In genomic region chr3:129618901-129619671, GRCh38 we compare ENCODE assay signal across 12 cellular contexts. TPM values are rescaled to one million over a fixed set of nuclear protein-coding genes. Genes with fewer than 3 reads are reported as not detected.
DNase-seq lines count a peak whose midpoint lies in the region; ATAC-seq and TF ChIP-seq lines count a peak whose summit lies in the region.
"Had no signal": no experiment of that assay in that cellular context is flagged by ENCODE, and none has a peak within 500 bp of the region (broad histone marks: within the 10 kb centered on the region; RNA-seq: fewer than 3 reads in every experiment).

No MANE protein-coding gene starts in this region.

- H3K27me3 Mint-ChIP-seq in natural killer cell treated with Interleukin-12 subunit alpha and Interleukin-12 subunit beta and Interleukin-15 and Interleukin-18, amount 100 ng/mL, for 72 hours = no peaks in the 10 kb centered on the region
- peaks cover 0 to 8% of the 10 kb centered on the region in 2 donors for H3K27me3 Mint-ChIP-seq in natural killer cell (ENCODE audit: low read depth in 2 of 2)

- H3K27me3 ChIP-seq in left ventricle myocardium inferior (ENCODE audit: low read depth) (no peaks in the 10 kb centered on the region), osteoblast (ENCODE audit: insufficient read depth, low read length) (no peaks in the 10 kb centered on the region), aorta (ENCODE audit: control insufficient read depth in 1 of 2, insufficient read depth in 2 of 2, low read length in 1 of 2) (no peaks in the 10 kb centered on the region), breast epithelium (no peaks in the 10 kb centered on the region)

- no peak overlapping the region for H3K4me3 Mint-ChIP-seq in natural killer cell treated with Interleukin-12 subunit alpha and Interleukin-12 subunit beta and Interleukin-15 and Interleukin-18, amount 100 ng/mL, for 72 hours
- H3K4me3 Mint-ChIP-seq in natural killer cell = no peak overlapping the region
- H3K4me3 Mint-ChIP-seq: neural crest cell had no signal

- no peak overlapping the region for H3K27ac Mint-ChIP-seq in natural killer cell treated with Interleukin-12 subunit alpha and Interleukin-12 subunit beta and Interleukin-15 and Interleukin-18, amount 100 ng/mL, for 72 hours
- peak overlapping the region in 1 of 2 donors; percentile 68 for H3K27ac Mint-ChIP-seq in natural killer cell

- WGBS in aorta, 2 donors = 88 to 92% methylated on average over 23 of the region's 23 CpGs

- H3K4me3 ChIP-seq in left ventricle myocardium inferior (peak overlapping the region; percentile 5), osteoblast (ENCODE audit: insufficient read depth, low read length) (no peak overlapping the region), aorta (ENCODE audit: low read length in 2 of 2) (no peak overlapping the region), breast epithelium (no peak overlapping the region)

- DNase-seq in natural killer cell treated with Interleukin-12 subunit alpha and Interleukin-12 subunit beta and Interleukin-15 and Interleukin-18, amount 100 ng/mL, for 72 hours (ENCODE audit: low spot score) = peak; percentile 56
- DNase-seq in natural killer cell = no peak
- DNase-seq in left ventricle myocardium inferior = peak; percentile 33
- DNase-seq in osteoblast (ENCODE audit: insufficient read length, low spot score, missing footprints) = peak; percentile 76
- peak; percentile 55 to 74 for DNase-seq in aorta
- DNase-seq in NCI-H69 (lab: John Stamatoyannopoulos, UW) = no peak
- DNase-seq in breast epithelium (ENCODE audit: low spot score in 2 of 2) = no peak
- DNase-seq: activated T-cell treated with anti-CD3 and anti-CD28 coated beads for 4 hours, cortex of kidney had no signal

- H3K36me3 Mint-ChIP-seq in natural killer cell treated with Interleukin-12 subunit alpha and Interleukin-12 subunit beta and Interleukin-15 and Interleukin-18, amount 100 ng/mL, for 72 hours = no peaks in the 10 kb centered on the region
- H3K36me3 Mint-ChIP-seq in natural killer cell = no peaks in the 10 kb centered on the region

- no peaks in the 10 kb centered on the region for H4K20me1 ChIP-seq in osteoblast (ENCODE audit: insufficient read depth, low read length)

- H3K27ac ChIP-seq in left ventricle myocardium inferior (replicated peaks) = peak overlapping the region; percentile 99
- H3K27ac ChIP-seq in osteoblast (ENCODE audit: low read depth, low read length) = no peak overlapping the region
- H3K27ac ChIP-seq in aorta (ENCODE audit: low read depth in 1 of 2, low read length in 2 of 2) = no peak overlapping the region
- peak overlapping the region in 1 of 2 donors; percentile 68 for H3K27ac ChIP-seq in breast epithelium

- no peaks in the 10 kb centered on the region for H3K36me3 ChIP-seq in left ventricle myocardium inferior
- no peaks in the 10 kb centered on the region for H3K36me3 ChIP-seq in osteoblast (ENCODE audit: insufficient read depth, low read length)
- no peaks in the 10 kb centered on the region for H3K36me3 ChIP-seq in aorta (ENCODE audit: control insufficient read depth in 1 of 2, insufficient read depth in 2 of 2, low read length in 1 of 2)
- no peaks in the 10 kb centered on the region for H3K36me3 ChIP-seq in breast epithelium

- no peak for ATAC-seq in natural killer cell treated with Interleukin-12 subunit alpha and Interleukin-12 subunit beta and Interleukin-15 and Interleukin-18, amount 100 ng/mL, for 72 hours
- ATAC-seq in natural killer cell = no peak
- ATAC-seq in aorta (ENCODE audit: low FRiP score) = no peak
- no peak for ATAC-seq in HG02870 (IDR thresholded peaks at IDR 0.05; ENCODE audit: unreplicated experiment)
- ATAC-seq: SK-N-SH treated with all-trans-retinoic acid at 6 μM for 48 hours had no signal

- no peak overlapping the region for H2AFZ ChIP-seq in osteoblast (ENCODE audit: low read length)

- no peaks in the 10 kb centered on the region for H3K9me3 Mint-ChIP-seq in natural killer cell treated with Interleukin-12 subunit alpha and Interleukin-12 subunit beta and Interleukin-15 and Interleukin-18, amount 100 ng/mL, for 72 hours
- H3K9me3 Mint-ChIP-seq in natural killer cell = no peaks in the 10 kb centered on the region
- H3K9me3 Mint-ChIP-seq: neural crest cell had no signal

- H3K4me1 Mint-ChIP-seq in natural killer cell treated with Interleukin-12 subunit alpha and Interleukin-12 subunit beta and Interleukin-15 and Interleukin-18, amount 100 ng/mL, for 72 hours (ENCODE audit: low read depth in 2 of 2) = peaks cover 4 to 16% of the 10 kb centered on the region in 2 donors
- peaks cover 12 to 32% of the 10 kb centered on the region in 2 donors for H3K4me1 Mint-ChIP-seq in natural killer cell

- intact Hi-C loops in natural killer cell (cut with micrococcal nuclease) = no loop called here
- intact Hi-C loops in left ventricle myocardium inferior (cut with micrococcal nuclease) = no loop called here
- intact Hi-C loops in aorta (cut with DNase I) = no loop called here
- intact Hi-C loops in breast epithelium (cut with DNase I; ENCODE audit: low total_unique reads) = no loop called here

- no peak overlapping the region for H3K4me2 ChIP-seq in osteoblast (ENCODE audit: insufficient read depth, low read length)

- TF ChIP-seq POLR2A in breast epithelium (IDR thresholded peaks at IDR 0.05) = no peak

- H3K4me1 ChIP-seq in left ventricle myocardium inferior = peaks cover 100% of the 10 kb centered on the region
- peaks cover 15% of the 10 kb centered on the region for H3K4me1 ChIP-seq in osteoblast (ENCODE audit: insufficient read depth, low read length)
- no peaks in the 10 kb centered on the region for H3K4me1 ChIP-seq in aorta (ENCODE audit: control insufficient read depth in 1 of 2, insufficient read depth in 2 of 2, low read length in 2 of 2)
- peaks cover 0 to 4% of the 10 kb centered on the region in 2 donors for H3K4me1 ChIP-seq in breast epithelium

- H3K9me3 ChIP-seq in left ventricle myocardium inferior (replicated peaks) (no peaks in the 10 kb centered on the region), osteoblast (ENCODE audit: low read depth, low read length) (no peaks in the 10 kb centered on the region), aorta (ENCODE audit: control insufficient read depth, low read length) (no peaks in the 10 kb centered on the region), breast epithelium (no peaks in the 10 kb centered on the region)

- no peak for TF ChIP-seq CTCF in natural killer cell (IDR thresholded peaks at IDR 0.05)
- TF ChIP-seq CTCF in left ventricle myocardium inferior (IDR thresholded peaks at IDR 0.05; ENCODE audit: borderline replicate concordance) = no peak
- TF ChIP-seq CTCF in osteoblast (IDR thresholded peaks at IDR 0.05; ENCODE audit: extremely low read depth, low read depth, low read length) = no peak
- no peak for TF ChIP-seq CTCF in breast epithelium (IDR thresholded peaks at IDR 0.05)

- H3K79me2 ChIP-seq in osteoblast (ENCODE audit: insufficient read depth, low read length) = no peaks in the 10 kb centered on the region

RNA-seq across cellular contexts. Expression of gene PLXND1, which starts 12.6 kb away (rescaled TPM):
- total RNA-seq in natural killer cell treated with Interleukin-12 subunit alpha and Interleukin-12 subunit beta and Interleukin-15 and Interleukin-18, amount 100 ng/mL, for 72 hours = 1 to 10 TPM; 2.8 to 4.8 TPM
- total RNA-seq in natural killer cell = 100 to 1,000 TPM; 135 to 214 (median 189) TPM
- 45.5 TPM for total RNA-seq in left ventricle myocardium inferior
- 126 and 134 TPM in 2 replicates for total RNA-seq in osteoblast
- total RNA-seq in aorta = 100 to 1,000 TPM; 176 to 358 TPM
- 100 to 1,000 TPM in 1 of 2 donors, 10 to 100 TPM in 1; 55.5 to 149 TPM for polyA plus RNA-seq in aorta
- 100 to 1,000 TPM in 2 of 3 donors, 10 to 100 TPM in 1; 53.6 to 187 (median 118) TPM for total RNA-seq in breast epithelium

Comparison
In these comparisons a context has a peak if more than half of its experiments do, and no peak if none do; other contexts are left out.
1. DNase-seq: peak in natural killer cell treated with Interleukin-12 subunit alpha and Interleukin-12 subunit beta and Interleukin-15 and Interleukin-18, amount 100 ng/mL, for 72 hours (single experiment), left ventricle myocardium inferior (single experiment), osteoblast (single experiment) and aorta (2 of 2); none in natural killer cell (single experiment), NCI-H69 (single experiment) and breast epithelium (0 of 2).